8 cellular contexts compared by ENCODE assay signal in the genomic region with DNA sequence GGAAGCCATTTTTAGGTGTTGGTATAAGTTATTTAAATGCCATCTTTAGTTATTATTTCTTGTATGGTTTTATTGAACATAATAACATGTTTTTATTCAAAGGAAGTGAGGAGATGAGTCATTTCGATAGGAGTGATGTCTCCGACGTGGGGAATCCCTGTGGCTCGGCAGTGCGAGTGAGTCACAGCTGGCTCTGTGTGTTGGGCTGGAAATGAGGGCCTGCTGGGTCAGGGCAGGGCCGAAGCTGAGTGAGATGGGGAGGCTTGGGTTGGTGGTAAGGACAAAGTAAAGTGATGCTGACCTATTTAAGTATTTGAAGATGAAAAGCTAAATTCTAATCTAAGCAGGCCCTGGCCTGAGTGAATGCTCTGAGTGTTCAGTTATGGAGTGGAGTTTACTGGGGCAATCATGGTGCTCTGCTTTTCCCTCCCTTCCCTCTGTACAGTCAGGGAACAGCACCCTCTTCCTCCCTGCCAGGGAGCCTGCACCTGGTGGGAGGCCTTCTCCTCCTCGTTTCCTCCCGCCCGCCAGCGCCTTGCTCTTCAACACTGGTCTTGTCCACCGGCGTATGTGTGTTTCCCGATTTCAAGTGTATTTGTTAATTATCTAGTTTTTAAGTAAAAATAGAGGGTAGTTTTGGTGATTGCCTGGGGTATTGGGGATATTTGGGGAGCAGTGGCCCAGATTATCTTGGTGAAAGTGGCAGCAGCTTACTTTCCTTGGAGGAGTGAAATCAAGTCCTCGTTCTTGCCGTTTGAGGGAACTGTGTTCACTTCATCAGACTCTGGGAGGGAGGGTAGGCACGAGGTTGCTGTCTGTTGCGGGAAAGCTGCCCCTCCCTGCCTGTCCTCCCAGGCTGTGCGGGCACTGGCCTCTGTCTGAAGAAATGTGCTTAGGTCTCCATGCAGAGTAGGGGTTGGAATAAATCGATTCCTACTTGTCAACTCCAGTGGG.
DNase-seq lines count a peak whose midpoint lies in the region; ATAC-seq and TF ChIP-seq lines count a peak whose summit lies in the region.

No MANE protein-coding gene starts in this region.

- ATAC-seq in GM19395 (IDR thresholded peaks at IDR 0.05; ENCODE audit: unreplicated experiment) (peak; percentile 85), HG03520 (IDR thresholded peaks at IDR 0.05; ENCODE audit: unreplicated experiment) (peak; percentile 88)

- DNase-seq in AG09319 (ENCODE audit: extremely low read depth, low read depth) (peak; percentile 40), dedifferentiated amniotic fluid mesenchymal stem cell (ENCODE audit: extremely low spot score) (peak; percentile 78), SJCRH30 (no peak)
- DNase-seq in activated CD4-positive, alpha-beta T cell treated with anti-CD3 and anti-CD28 coated beads, Interleukin-2, amount 50 U/mL, for 1 hour, result peak; percentile 74
- peak; percentile 24 to 66 (median 43) for DNase-seq in stimulated activated naive CD4-positive, alpha-beta T cell (lab: John Stamatoyannopoulos, UW)

- H3K27ac ChIP-seq in muscle layer of duodenum (ENCODE audit: low read length) (peak overlapping the region; percentile 76), SJCRH30 (no peak overlapping the region)

- H3K27me3 ChIP-seq in muscle layer of duodenum (ENCODE audit: low read depth, low read length) (no peaks in the 10 kb centered on the region), SJCRH30 (no peaks in the 10 kb centered on the region)

- H3K4me3 ChIP-seq in muscle layer of duodenum (ENCODE audit: low read depth in 1 of 2, low read length in 2 of 2) (no peak overlapping the region), SJCRH30 (no peak overlapping the region)

- H3K36me3 ChIP-seq in muscle layer of duodenum (ENCODE audit: control insufficient read depth in 1 of 2, insufficient read depth in 2 of 2, low read length in 2 of 2), result no peaks in the 10 kb centered on the region
- H3K36me3 ChIP-seq in SJCRH30, result no peaks in the 10 kb centered on the region

- H3K4me1 ChIP-seq in muscle layer of duodenum (ENCODE audit: control insufficient read depth in 1 of 2, insufficient read depth in 2 of 2, low read length in 2 of 2) (peaks cover 11 to 29% of the 10 kb centered on the region in 2 donors), SJCRH30 (no peaks in the 10 kb centered on the region)

- no peak for TF ChIP-seq CTCF in AG09319 (IDR thresholded peaks at IDR 0.05; ENCODE audit: low read depth, low read length)

- H3K9me3 ChIP-seq in muscle layer of duodenum (ENCODE audit: control insufficient read depth in 1 of 2, low read length in 2 of 2), result no peaks in the 10 kb centered on the region
- no peaks in the 10 kb centered on the region for H3K9me3 ChIP-seq in SJCRH30 (replicated peaks)

Comparison
In these comparisons a context has a peak if more than half of its experiments do, and no peak if none do; other contexts are left out.
1. DNase-seq: peak in AG09319 (single experiment), activated CD4-positive, alpha-beta T cell treated with anti-CD3 and anti-CD28 coated beads, Interleukin-2, amount 50 U/mL, for 1 hour (single experiment), dedifferentiated amniotic fluid mesenchymal stem cell (single experiment) and stimulated activated naive CD4-positive, alpha-beta T cell (6 of 6); none in SJCRH30 (0 of 2).